ENCODE assay signal across 22 cellular contexts in genomic region chr6:116992546-116992945, GRCh38.
DNase-seq lines count a peak whose midpoint lies in the region; ATAC-seq and TF ChIP-seq lines count a peak whose summit lies in the region.
"Had no signal": no experiment of that assay in that cellular context is flagged by ENCODE, and none has a peak within 500 bp of the region (broad histone marks: within the 10 kb centered on the region; RNA-seq: fewer than 3 reads in every experiment).

No MANE protein-coding gene starts in this region.

- in situ Hi-C loops in gastrocnemius medialis (cut with MboI; ENCODE audit: low sequenced_read_pairs in 4 of 4), result loop anchor here in 1 of 4 donors (25.0 kb wide), 1 partner anchor 570 kb away; no protein-coding TSS in a partner anchor

- H3K4me1 Mint-ChIP-seq in stimulated activated naive CD8-positive, alpha-beta T cell treated with anti-CD3 and anti-CD28 coated beads, Interleukin-15, amount 100 ng/mL, for 72 hours, result no peaks in the 10 kb centered on the region
- H3K4me1 Mint-ChIP-seq: CD14-positive monocyte; CD8-positive, alpha-beta memory T cell had no signal

- no peak overlapping the region for H3K27ac Mint-ChIP-seq in stimulated activated naive CD8-positive, alpha-beta T cell treated with anti-CD3 and anti-CD28 coated beads, Interleukin-15, amount 100 ng/mL, for 72 hours
- H3K27ac Mint-ChIP-seq: CD14-positive monocyte; CD4-positive, alpha-beta T cell; CD8-positive, alpha-beta memory T cell had no signal

- H3K9me3 ChIP-seq in gastrocnemius medialis, result no peaks in the 10 kb centered on the region
- H3K9me3 ChIP-seq: A549; BE2C; BLaER1 treated with 17β-estradiol and CSF1 and Interleukin-3, amounts not matched to agents 10 nM and 100 nM had no signal

- intact Hi-C loops in gastrocnemius medialis (cut with DNase I; ENCODE audit: low total_unique reads), result no loop called here

- H3K27ac ChIP-seq in gastrocnemius medialis, result peak overlapping the region in 3 of 4 donors; percentile 15 to 53 (median 49)
- H3K27ac ChIP-seq: A549; BLaER1 treated with 17β-estradiol and CSF1 and Interleukin-3, amounts not matched to agents 10 nM and 100 nM; GM23248 had no signal

- no peak overlapping the region for H3K4me3 Mint-ChIP-seq in stimulated activated naive CD8-positive, alpha-beta T cell treated with anti-CD3 and anti-CD28 coated beads, Interleukin-15, amount 100 ng/mL, for 72 hours
- H3K4me3 Mint-ChIP-seq: CD14-positive monocyte; CD4-positive, alpha-beta T cell; CD8-positive, alpha-beta memory T cell had no signal

- H3K9me3 Mint-ChIP-seq in stimulated activated naive CD8-positive, alpha-beta T cell treated with anti-CD3 and anti-CD28 coated beads, Interleukin-15, amount 100 ng/mL, for 72 hours, result peaks cover 0 to 10% of the 10 kb centered on the region in 2 donors

- no peak overlapping the region for H3K4me3 ChIP-seq in gastrocnemius medialis
- H3K4me3 ChIP-seq: A549; BLaER1 treated with 17β-estradiol and CSF1 and Interleukin-3, amounts not matched to agents 10 nM and 100 nM; GM23248 had no signal

- no peaks in the 10 kb centered on the region for H3K27me3 Mint-ChIP-seq in stimulated activated naive CD8-positive, alpha-beta T cell treated with anti-CD3 and anti-CD28 coated beads, Interleukin-15, amount 100 ng/mL, for 72 hours
- H3K27me3 Mint-ChIP-seq: CD4-positive, alpha-beta T cell; CD8-positive, alpha-beta memory T cell had no signal

- H3K36me3 ChIP-seq in gastrocnemius medialis, result no peaks in the 10 kb centered on the region
- H3K36me3 ChIP-seq: BE2C; BLaER1 treated with 17β-estradiol and CSF1 and Interleukin-3, amounts not matched to agents 10 nM and 100 nM had no signal

- peaks cover 16 to 26% of the 10 kb centered on the region in 2 donors for H3K4me1 ChIP-seq in gastrocnemius medialis
- H3K4me1 ChIP-seq: A549; BE2C; BLaER1 treated with 17β-estradiol and CSF1 and Interleukin-3, amounts not matched to agents 10 nM and 100 nM had no signal

- DNase-seq in NCI-H446 (lab: John Stamatoyannopoulos, UW), result peak; percentile 3 to 69
- peak in 1 of 2 donors; percentile 12 for DNase-seq in gastrocnemius medialis
- no peak for DNase-seq in ureter (ENCODE audit: low spot score)
- DNase-seq in stimulated activated naive CD8-positive, alpha-beta T cell treated with anti-CD3 and anti-CD28 coated beads, Interleukin-15, amount 100 ng/mL, for 72 hours, result no peak
- DNase-seq: 8988T; ACHN; AML-193; BE2C; CD4-positive, alpha-beta T cell; CD8-positive, alpha-beta memory T cell; DMS 273 treated with DMSO at 0.1 percent for 48 hours; DMS79; EL; GF-D8; GM23248; H7; HCEC 1CT had no signal

- no peak for TF ChIP-seq POLR2A in gastrocnemius medialis (IDR thresholded peaks at IDR 0.05)

- TF ChIP-seq CTCF in gastrocnemius medialis (IDR thresholded peaks at IDR 0.05 in 4 of 5, conservative IDR thresholded peaks at IDR 0.05 in 1 of 5), result no peak

- ATAC-seq in esophagus mucosa (peak; percentile 52), gastrocnemius medialis (peak; percentile 87 to 89), GM21529 (IDR thresholded peaks at IDR 0.05; ENCODE audit: unreplicated experiment) (no peak)
- no peak for ATAC-seq in stimulated activated naive CD8-positive, alpha-beta T cell treated with anti-CD3 and anti-CD28 coated beads, Interleukin-15, amount 100 ng/mL, for 72 hours
- ATAC-seq: A549 had no signal

- no peaks in the 10 kb centered on the region for H3K27me3 ChIP-seq in gastrocnemius medialis
- H3K27me3 ChIP-seq: BE2C; BLaER1 treated with 17β-estradiol and CSF1 and Interleukin-3, amounts not matched to agents 10 nM and 100 nM had no signal

Comparison
In these comparisons a context has a peak if more than half of its experiments do, and no peak if none do; other contexts are left out.
1. DNase-seq: peak in NCI-H446 (2 of 2); none in ureter (single experiment) and stimulated activated naive CD8-positive, alpha-beta T cell treated with anti-CD3 and anti-CD28 coated beads, Interleukin-15, amount 100 ng/mL, for 72 hours (0 of 2).
2. ATAC-seq: peak in esophagus mucosa (single experiment) and gastrocnemius medialis (2 of 2); none in GM21529 (single experiment) and stimulated activated naive CD8-positive, alpha-beta T cell treated with anti-CD3 and anti-CD28 coated beads, Interleukin-15, amount 100 ng/mL, for 72 hours (single experiment).